In genomic region chr22:40524392-40525249, GRCh38 we compare ENCODE assay signal across 10 cellular contexts.
DNase-seq lines count a peak whose midpoint lies in the region; FAIRE-seq and TF ChIP-seq lines count a peak whose summit lies in the region.
"Had no signal": no experiment of that assay in that cellular context is flagged by ENCODE, and none has a peak within 500 bp of the region (broad histone marks: within the 10 kb centered on the region; RNA-seq: fewer than 3 reads in every experiment).

No MANE protein-coding gene starts in this region.

- no peak overlapping the region for H2AFZ ChIP-seq in neuronal stem cell (ENCODE audit: low read length)

- H2AK5ac ChIP-seq in neuronal stem cell (ENCODE audit: low read depth, low read length) = no peak overlapping the region

- no peak overlapping the region for H3K4me2 ChIP-seq in neuronal stem cell (ENCODE audit: insufficient read depth, low read length, poor library complexity, severe bottlenecking)

- TF ChIP-seq CTCF in D721Med (IDR thresholded peaks at IDR 0.05; ENCODE audit: insufficient read depth, missing control alignments) (peak; percentile 17), adrenal gland (IDR thresholded peaks at IDR 0.05) (peak in 5 of 6 experiments; percentile 12 to 36 (median 33)), kidney (IDR thresholded peaks at IDR 0.05; ENCODE audit: borderline replicate concordance, extremely low read depth, insufficient read depth) (peak; percentile 9), Calu3 (IDR thresholded peaks at IDR 0.05; ENCODE audit: unreplicated experiment) (no peak)

- H3K9ac ChIP-seq in kidney (ENCODE audit: low read length in 2 of 2) (no peak overlapping the region), neuronal stem cell (ENCODE audit: low read depth, low read length, poor library complexity) (no peak overlapping the region)

- peaks cover 2% of the 10 kb centered on the region for H3K79me1 ChIP-seq in neuronal stem cell (ENCODE audit: low read depth, low read length)

- no peak overlapping the region for H2BK12ac ChIP-seq in neuronal stem cell (ENCODE audit: low read length)

- no peak overlapping the region for H3K18ac ChIP-seq in neuronal stem cell (ENCODE audit: low read length)

- H3K4me1 Mint-ChIP-seq in Calu3 (ENCODE audit: low read depth, unreplicated experiment) = peaks cover 36% of the 10 kb centered on the region

- no peak for DNase-seq in D721Med (ENCODE audit: insufficient read length, low spot score)
- peak; percentile 10 for DNase-seq in HT1080 (ENCODE audit: low read depth)
- no peak for DNase-seq in adrenal gland
- DNase-seq in kidney = no peak
- DNase-seq in activated gamma-delta T cell treated with Interleukin-2 at 50 U/mL for 16 hours = no peak
- DNase-seq in SKM-1 treated with dmso at 0.1 percent for 144 hours (lab: John Stamatoyannopoulos, UW; ENCODE audit: unreplicated experiment) = no peak
- DNase-seq in neuronal stem cell (ENCODE audit: low spot score) = no peak
- DNase-seq in Calu3 = no peak
- DNase-seq: cortex of kidney, NCI-H187 treated with DMSO at 0.1 percent for 48 hours had no signal

- H3K27me3 ChIP-seq in adrenal gland (no peaks in the 10 kb centered on the region), neuronal stem cell (ENCODE audit: control insufficient read depth in 3 of 3, insufficient read depth in 3 of 3, low read depth in 1 of 3, low read length in 3 of 3) (no peaks in the 10 kb centered on the region)

- BruUV-seq in Calu3 (replicated peaks; lab: Mats Ljungman, UMichigan) = no TSS peak

- H3K27ac Mint-ChIP-seq in Calu3 (ENCODE audit: unreplicated experiment) = no peak overlapping the region

- no peaks in the 10 kb centered on the region for H3K9me3 ChIP-seq in adrenal gland (replicated peaks in 1 of 3)
- H3K9me3 ChIP-seq in kidney (ENCODE audit: control insufficient read depth in 1 of 2, low read length in 2 of 2) = no peaks in the 10 kb centered on the region
- H3K9me3 ChIP-seq in neuronal stem cell (replicated peaks in 1 of 2; ENCODE audit: control insufficient read depth in 2 of 2, insufficient read depth in 1 of 2, low read depth in 1 of 2, low read length in 2 of 2) = peaks cover 0 to 2% of the 10 kb centered on the region in 2 donors

- H3K4ac ChIP-seq in neuronal stem cell (ENCODE audit: low read length) = no peak overlapping the region

- no peak overlapping the region for H2BK120ac ChIP-seq in neuronal stem cell (ENCODE audit: low read depth, low read length)

- CTCF ChIA-PET in Calu3 (lab: Charles Lee) = interaction anchor here (0.5 to 1.6 kb wide), 5 partner anchors 110 to 295 kb away, joined by 3 to 7 read pairs (median 3); no protein-coding TSS in a partner anchor

- H3K36me3 ChIP-seq in adrenal gland (replicated peaks in 1 of 2) = no peaks in the 10 kb centered on the region
- no peaks in the 10 kb centered on the region for H3K36me3 ChIP-seq in kidney (ENCODE audit: control insufficient read depth in 1 of 2, insufficient read depth in 2 of 2, low read length in 2 of 2)
- H3K36me3 ChIP-seq in neuronal stem cell (replicated peaks in 1 of 2; ENCODE audit: control insufficient read depth in 2 of 2, insufficient read depth in 2 of 2, low read length in 2 of 2) = no peaks in the 10 kb centered on the region

- no peak overlapping the region for H3K4me3 ChIP-seq in adrenal gland
- H3K4me3 ChIP-seq in kidney (ENCODE audit: low read length in 2 of 2) = no peak overlapping the region
- no peak overlapping the region for H3K4me3 ChIP-seq in neuronal stem cell (ENCODE audit: low read length in 2 of 2)

- 91 to 96% (median 94%) methylated on average over 9 of the region's 9 CpGs for WGBS in adrenal gland, 4 donors
- no CpG with 5 or more reads among the region's 9 CpGs for WGBS in neuronal stem cell (ENCODE audit: extremely low coverage in 2 of 2, insufficient read length in 2 of 2, insufficient replicate concordance in 1 of 2), 2 donors

- no peaks in the 10 kb centered on the region for H3K36me3 Mint-ChIP-seq in Calu3 (ENCODE audit: insufficient read depth, unreplicated experiment)

- H4K8ac ChIP-seq in neuronal stem cell (ENCODE audit: low read depth, low read length) = no peak overlapping the region

- H3K14ac ChIP-seq in neuronal stem cell (ENCODE audit: low read length) = no peak overlapping the region

- no peaks in the 10 kb centered on the region for H3K9me3 Mint-ChIP-seq in Calu3 (ENCODE audit: low read depth, unreplicated experiment)

- no peaks in the 10 kb centered on the region for H3K27me3 Mint-ChIP-seq in Calu3 (ENCODE audit: unreplicated experiment)

- H3K4me1 ChIP-seq in adrenal gland (replicated peaks in 1 of 2) (peaks cover 2 to 6% of the 10 kb centered on the region in 2 donors), kidney (ENCODE audit: control insufficient read depth in 1 of 2, insufficient read depth in 1 of 2, low read depth in 1 of 2, low read length in 2 of 2) (no peaks in the 10 kb centered on the region), neuronal stem cell (ENCODE audit: control insufficient read depth in 2 of 2, insufficient read depth in 1 of 2, low read depth in 1 of 2, low read length in 2 of 2) (no peaks in the 10 kb centered on the region)

- H3K4me3 Mint-ChIP-seq in Calu3 (ENCODE audit: low read depth, unreplicated experiment) = no peak overlapping the region

- no peak overlapping the region for H4K91ac ChIP-seq in neuronal stem cell (ENCODE audit: low read depth, low read length, poor library complexity)

- H3K27ac ChIP-seq in adrenal gland = peak overlapping the region in 1 of 5 donors; percentile 6
- H3K27ac ChIP-seq in kidney (ENCODE audit: low read depth in 2 of 2, low read length in 2 of 2) = no peak overlapping the region
- H3K27ac ChIP-seq in neuronal stem cell (replicated peaks; ENCODE audit: low read length) = no peak overlapping the region

- intact Hi-C loops in adrenal gland (cut with DNase I) (loop anchor here (5.0 to 10.0 kb wide), 2 partner anchors 118 to 120 kb away; no protein-coding TSS in a partner anchor), kidney (cut with DNase I) (no loop called here), Calu3 (cut with micrococcal nuclease; ENCODE audit: unreplicated experiment) (loop anchor here (1.0 kb wide), 1 partner anchor 122 kb away; no protein-coding TSS in a partner anchor)

- H2BK15ac ChIP-seq in neuronal stem cell (ENCODE audit: low read length) = no peak overlapping the region

- TF ChIP-seq POLR2A in adrenal gland (IDR thresholded peaks at IDR 0.05) = no peak

- H2BK5ac ChIP-seq in neuronal stem cell (ENCODE audit: low read length) = no peak overlapping the region

- H3K23ac ChIP-seq in neuronal stem cell (ENCODE audit: low read depth, low read length, poor library complexity) = no peak overlapping the region

- no peak for FAIRE-seq in D721Med (lab: Jason Lieb, UNC)
- FAIRE-seq in kidney (lab: Jason Lieb, UNC) = no peak
